20 cellular contexts compared by ENCODE assay signal in genomic region chr4:157821814-157822213, GRCh38.
DNase-seq lines count a peak whose midpoint lies in the region; ATAC-seq and TF ChIP-seq lines count a peak whose summit lies in the region.
"Had no signal": no experiment of that assay in that cellular context is flagged by ENCODE, and none has a peak within 500 bp of the region (broad histone marks: within the 10 kb centered on the region; RNA-seq: fewer than 3 reads in every experiment).

No MANE protein-coding gene starts in this region.

- H2BK120ac ChIP-seq in neuronal stem cell (ENCODE audit: low read depth, low read length), result no peak overlapping the region

- no peaks in the 10 kb centered on the region for H3K79me1 ChIP-seq in neuronal stem cell (ENCODE audit: low read depth, low read length)

- H3K27me3 Mint-ChIP-seq in stimulated activated memory B cell treated with anti-CD40 and anti-IgM and Interleukin-4, amounts not matched to agents 10 μg/mL and 1 μg/mL and 100 μg/mL, for 72 hours, result no peaks in the 10 kb centered on the region
- H3K27me3 Mint-ChIP-seq: B cell; CD4-positive, CD25-positive, alpha-beta regulatory T cell had no signal

- no peak overlapping the region for H4K8ac ChIP-seq in neuronal stem cell (ENCODE audit: low read depth, low read length)

- H3K14ac ChIP-seq in neuronal stem cell (ENCODE audit: low read length), result no peak overlapping the region

- H2BK15ac ChIP-seq in neuronal stem cell (ENCODE audit: low read length), result no peak overlapping the region

- no peak overlapping the region for H2BK5ac ChIP-seq in neuronal stem cell (ENCODE audit: low read length)

- no CpG with 5 or more reads among the region's 15 CpGs for WGBS in neuronal stem cell (ENCODE audit: extremely low coverage in 2 of 2, insufficient read length in 2 of 2, insufficient replicate concordance in 1 of 2), 2 donors

- no peaks in the 10 kb centered on the region for H3K4me1 Mint-ChIP-seq in stimulated activated memory B cell treated with anti-CD40 and anti-IgM and Interleukin-4, amounts not matched to agents 10 μg/mL and 1 μg/mL and 100 μg/mL, for 72 hours
- H3K4me1 Mint-ChIP-seq: B cell; CD4-positive, CD25-positive, alpha-beta regulatory T cell had no signal

- no peak for TF ChIP-seq CTCF in PC-9 (conservative IDR thresholded peaks at IDR 0.05)
- TF ChIP-seq CTCF in PC-3 (conservative IDR thresholded peaks at IDR 0.05; ENCODE audit: low read depth, low read length), result no peak

- H3K36me3 Mint-ChIP-seq in stimulated activated memory B cell treated with anti-CD40 and anti-IgM and Interleukin-4, amounts not matched to agents 10 μg/mL and 1 μg/mL and 100 μg/mL, for 72 hours, result no peaks in the 10 kb centered on the region
- H3K36me3 Mint-ChIP-seq: CD4-positive, CD25-positive, alpha-beta regulatory T cell; CD8-positive, alpha-beta T cell had no signal

- no peak overlapping the region for H3K27ac Mint-ChIP-seq in stimulated activated memory B cell treated with anti-CD40 and anti-IgM and Interleukin-4, amounts not matched to agents 10 μg/mL and 1 μg/mL and 100 μg/mL, for 72 hours
- H3K27ac Mint-ChIP-seq: B cell; CD4-positive, CD25-positive, alpha-beta regulatory T cell; CD8-positive, alpha-beta T cell had no signal

- peaks cover 3% of the 10 kb centered on the region for H3K9me3 Mint-ChIP-seq in stimulated activated memory B cell treated with anti-CD40 and anti-IgM and Interleukin-4, amounts not matched to agents 10 μg/mL and 1 μg/mL and 100 μg/mL, for 72 hours

- no peak overlapping the region for H3K4ac ChIP-seq in neuronal stem cell (ENCODE audit: low read length)

- H3K27me3 ChIP-seq in PC-9 (ENCODE audit: insufficient read depth, low read depth) (no peaks in the 10 kb centered on the region), neuronal stem cell (ENCODE audit: control insufficient read depth in 3 of 3, insufficient read depth in 3 of 3, low read depth in 1 of 3, low read length in 3 of 3) (no peaks in the 10 kb centered on the region), PC-3 (ENCODE audit: low read length) (no peaks in the 10 kb centered on the region)
- H3K27me3 ChIP-seq: BLaER1 had no signal

- H3F3A ChIP-seq in PC-9 (ENCODE audit: insufficient read depth, low read depth) (peaks cover 21% of the 10 kb centered on the region), PC-3 (ENCODE audit: low read length, unreplicated experiment) (no peaks in the 10 kb centered on the region)

- BruUV-seq in PC-9 (replicated peaks; lab: Mats Ljungman, UMichigan) (no TSS peak), PC-3 (replicated peaks; lab: Mats Ljungman, UMichigan) (no TSS peak)

- H2AFZ ChIP-seq in PC-9 (no peak overlapping the region), neuronal stem cell (ENCODE audit: low read length) (no peak overlapping the region), PC-3 (ENCODE audit: low read length) (no peak overlapping the region)
- H2AFZ ChIP-seq: GM23248 had no signal

- intact Hi-C loops in PC-9 (cut with micrococcal nuclease; ENCODE audit: unreplicated experiment), result loop anchor here (10.0 kb wide), 1 partner anchor 353 kb away; the partner anchor contains the start of gene GASK1B
- intact Hi-C loops in PC-3 (cut with micrococcal nuclease), result no loop called here

- peak overlapping the region; percentile 55 for H3K23ac ChIP-seq in neuronal stem cell (ENCODE audit: low read depth, low read length, poor library complexity)

- H3K79me2 ChIP-seq in PC-9 (ENCODE audit: low read depth) (peaks cover 64% of the 10 kb centered on the region), PC-3 (ENCODE audit: low read length) (no peaks in the 10 kb centered on the region)

- H3K4me2 ChIP-seq in PC-9 (peak overlapping the region; percentile 85), neuronal stem cell (ENCODE audit: insufficient read depth, low read length, poor library complexity, severe bottlenecking) (no peak overlapping the region), PC-3 (ENCODE audit: low read length) (no peak overlapping the region)
- H3K4me2 ChIP-seq: BLaER1 had no signal

- H3K4me1 ChIP-seq in PC-9 (replicated peaks; ENCODE audit: insufficient read depth) (peaks cover 35% of the 10 kb centered on the region), neuronal stem cell (ENCODE audit: control insufficient read depth in 2 of 2, insufficient read depth in 1 of 2, low read depth in 1 of 2, low read length in 2 of 2) (no peaks in the 10 kb centered on the region), PC-3 (ENCODE audit: insufficient read depth, low read length) (no peaks in the 10 kb centered on the region)
- H3K4me1 ChIP-seq: BLaER1, Caco-2 had no signal

- CTCF ChIA-PET in PC-9 (lab: Charles Lee), result no interaction called here
- CTCF ChIA-PET in PC-3 (lab: Charles Lee), result no interaction called here

- H4K20me1 ChIP-seq in PC-9 (ENCODE audit: insufficient read depth) (no peaks in the 10 kb centered on the region), PC-3 (ENCODE audit: low read length) (no peaks in the 10 kb centered on the region)
- H4K20me1 ChIP-seq: BLaER1 had no signal

- H3K4me3 ChIP-seq in PC-9 (peak overlapping the region; percentile 78), neuronal stem cell (ENCODE audit: low read length in 2 of 2) (no peak overlapping the region), PC-3 (ENCODE audit: low read length) (no peak overlapping the region)
- H3K4me3 ChIP-seq: BLaER1, GM23248 had no signal

- peak; percentile 24 for ATAC-seq in stimulated activated memory B cell treated with anti-CD40 and anti-IgM and Interleukin-4, amounts not matched to agents 10 μg/mL and 1 μg/mL and 100 μg/mL, for 72 hours
- ATAC-seq in GM21381 (IDR thresholded peaks at IDR 0.05; ENCODE audit: unreplicated experiment) (no peak), PC-3 (no peak)
- ATAC-seq: CD8-positive, alpha-beta T cell had no signal

- POLR2A ChIA-PET in PC-9 (lab: Charles Lee; ENCODE audit: unreplicated experiment) (interaction anchor here (0.7 kb wide), 1 partner anchor 273 kb away, joined by 3 read pairs; no protein-coding TSS in a partner anchor), PC-3 (lab: Charles Lee; ENCODE audit: unreplicated experiment) (no interaction called here)

- H3K9ac ChIP-seq in neuronal stem cell (ENCODE audit: low read depth, low read length, poor library complexity) (no peak overlapping the region), PC-3 (ENCODE audit: low read length) (no peak overlapping the region)
- H3K9ac ChIP-seq: BLaER1, GM23248 had no signal

- no peak overlapping the region for H2BK12ac ChIP-seq in neuronal stem cell (ENCODE audit: low read length)

- no peak overlapping the region for H3K27ac ChIP-seq in PC-9
- H3K27ac ChIP-seq in neuronal stem cell (replicated peaks; ENCODE audit: low read length), result no peak overlapping the region
- no peak overlapping the region for H3K27ac ChIP-seq in PC-3 (ENCODE audit: low read length)
- H3K27ac ChIP-seq: 22Rv1, BLaER1, C4-2B, GM23248 had no signal

- H3K9me2 ChIP-seq in PC-9 (ENCODE audit: insufficient read depth) (no peaks in the 10 kb centered on the region), PC-3 (replicated peaks; ENCODE audit: low read length) (no peaks in the 10 kb centered on the region)

- H3K4me3 Mint-ChIP-seq in stimulated activated memory B cell treated with anti-CD40 and anti-IgM and Interleukin-4, amounts not matched to agents 10 μg/mL and 1 μg/mL and 100 μg/mL, for 72 hours, result no peak overlapping the region
- H3K4me3 Mint-ChIP-seq: B cell; CD4-positive, CD25-positive, alpha-beta regulatory T cell; CD8-positive, alpha-beta T cell had no signal

- peak; percentile 12 for DNase-seq in activated gamma-delta T cell (lab: John Stamatoyannopoulos, UW)
- DNase-seq in activated gamma-delta T cell treated with Interleukin-2 at 50 U/mL for 16 hours, result no peak
- no peak for DNase-seq in PC-9
- DNase-seq in neuronal stem cell (ENCODE audit: low spot score), result no peak
- no peak for DNase-seq in PC-3
- DNase-seq in NCI-H128 (lab: John Stamatoyannopoulos, UW; ENCODE audit: unreplicated experiment), result no peak
- DNase-seq: Caco-2; CD4-positive, CD25-positive, alpha-beta regulatory T cell; CD8-positive, alpha-beta T cell; DMS153; DND-41; GM23248; H7; HCEC 1CT had no signal

- no peak overlapping the region for H3K18ac ChIP-seq in neuronal stem cell (ENCODE audit: low read length)

- no peak overlapping the region for H2AK5ac ChIP-seq in neuronal stem cell (ENCODE audit: low read depth, low read length)

- H4K91ac ChIP-seq in neuronal stem cell (ENCODE audit: low read depth, low read length, poor library complexity), result no peak overlapping the region

- H3K9me3 ChIP-seq in PC-9 (ENCODE audit: insufficient read depth, low read depth) (0 out of 2 replicates have a peak, but pooled peaks cover 4% of the 10 kb centered on the region), neuronal stem cell (replicated peaks in 1 of 2; ENCODE audit: control insufficient read depth in 2 of 2, insufficient read depth in 1 of 2, low read depth in 1 of 2, low read length in 2 of 2) (peaks cover 0 to 1% of the 10 kb centered on the region in 2 donors), PC-3 (ENCODE audit: low read length) (no peaks in the 10 kb centered on the region)
- H3K9me3 ChIP-seq: Caco-2 had no signal

- H3K36me3 ChIP-seq in PC-9 (ENCODE audit: low read depth) (no peaks in the 10 kb centered on the region; the same call in 1 of the 2 replicates), neuronal stem cell (replicated peaks in 1 of 2; ENCODE audit: control insufficient read depth in 2 of 2, insufficient read depth in 2 of 2, low read length in 2 of 2) (no peaks in the 10 kb centered on the region), PC-3 (ENCODE audit: low read depth, low read length) (no peaks in the 10 kb centered on the region)
- H3K36me3 ChIP-seq: BLaER1 had no signal
